Comparison of ENCODE assay signal across 13 cellular contexts in the genomic region with DNA sequence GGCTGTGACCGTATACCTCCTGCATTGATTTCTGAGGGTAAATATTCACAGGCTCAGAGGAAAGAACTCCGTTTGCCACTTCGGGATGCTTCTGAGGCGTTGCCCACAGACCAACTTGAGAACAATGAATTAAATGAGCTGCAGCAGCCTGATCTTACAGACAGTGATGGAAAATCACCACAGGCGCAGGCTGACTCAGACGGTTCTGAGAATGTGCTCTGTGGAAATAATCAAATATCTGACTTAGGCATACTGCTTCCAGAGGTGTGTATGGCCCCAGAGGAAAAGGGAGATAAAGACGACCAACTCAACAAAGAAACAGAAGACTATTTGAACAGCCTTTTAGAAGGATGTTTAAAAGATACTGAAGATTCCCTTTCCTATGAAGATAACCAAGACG.
A peak's percentile ranks its signal among the peaks of the same experiment; 100 is the strongest.
DNase-seq lines count a peak whose midpoint lies in the region; ATAC-seq and TF ChIP-seq lines count a peak whose summit lies in the region.
"Had no signal": no experiment of that assay in that cellular context is flagged by ENCODE, and none has a peak within 500 bp of the region (broad histone marks: within the 10 kb centered on the region; RNA-seq: fewer than 3 reads in every experiment).

No MANE protein-coding gene starts in this region.

- H3K4me3 ChIP-seq in SK-N-SH (ENCODE audit: low read depth in 2 of 2, low read length in 1 of 2) = no peak overlapping the region
- H3K4me3 ChIP-seq: thoracic aorta had no signal

- no peaks in the 10 kb centered on the region for H4K20me1 ChIP-seq in SK-N-SH (ENCODE audit: insufficient read depth)

- peaks cover 0 to 3% of the 10 kb centered on the region in 2 experiments; a peak in 1 of 4 replicates for H3K4me1 ChIP-seq in SK-N-SH (ENCODE audit: control insufficient read depth in 1 of 2, insufficient read depth in 2 of 2, low read depth in 1 of 2, low read length in 1 of 2)

- 91% methylated on average over 8 of the region's 8 CpGs for WGBS in SK-N-SH (ENCODE audit: low lambda C conversion rate)

- TF ChIP-seq CTCF in SK-N-SH (IDR thresholded peaks at IDR 0.05) = no peak

- ATAC-seq in SK-N-SH treated with all-trans-retinoic acid at 6 μM for 48 hours = peak; percentile 30

- H3K27ac ChIP-seq in SK-N-SH (ENCODE audit: low read depth in 2 of 2, low read length in 1 of 2) = 0 out of 4 replicates have a peak overlapping the region, but pooled peaks of 1 of the 2 experiments have one; percentile 6
- H3K27ac ChIP-seq in substantia nigra (ENCODE audit: low read depth, low read length, poor library complexity, severe bottlenecking) = peak overlapping the region; percentile 9
- H3K27ac ChIP-seq: 22Rv1, thoracic aorta had no signal

- peaks cover 4% of the 10 kb centered on the region for H3F3A ChIP-seq in SK-N-SH (replicated peaks; ENCODE audit: insufficient read depth)

- no peaks in the 10 kb centered on the region for H3K9me2 ChIP-seq in SK-N-SH

- DNase-seq in SK-N-SH (no peak), cerebellum (ENCODE audit: low spot score) (peak; percentile 10), inferior parietal cortex (ENCODE audit: extremely low spot score) (peak; percentile 46), substantia nigra (lab: John Stamatoyannopoulos, UW) (no peak), NCI-H226 (no peak), DMS 273 (lab: John Stamatoyannopoulos, UW; ENCODE audit: unreplicated experiment) (no peak)
- no peak for DNase-seq in activated T-cell treated with anti-CD3 and anti-CD28 coated beads, Interleukin-2, amount 50 U/mL, for 48 hours
- DNase-seq: DMS 273 treated with DMSO at 0.1 percent for 48 hours, GOT3, NCI-H1105 had no signal

- no peaks in the 10 kb centered on the region for H3K27me3 ChIP-seq in SK-N-SH (ENCODE audit: insufficient read depth)

- H2AFZ ChIP-seq in SK-N-SH (ENCODE audit: low read depth) = no peak overlapping the region

- CTCF ChIA-PET in SK-N-SH (lab: Yijun Ruan, JAX) = interaction anchor here (0.6 to 1.5 kb wide), 4 partner anchors 10 to 15 kb away, joined by 3 to 5 read pairs (median 4); no protein-coding TSS in a partner anchor

- POLR2A ChIA-PET in SK-N-SH (lab: Yijun Ruan, JAX) = no interaction called here

- H3K36me3 ChIP-seq in SK-N-SH (replicated peaks in 1 of 2; ENCODE audit: control insufficient read depth in 1 of 2, insufficient read depth in 2 of 2, low read length in 1 of 2) = peaks cover 59 to 71% of the 10 kb centered on the region in 2 experiments

- TF ChIP-seq EP300 in SK-N-SH (IDR thresholded peaks at IDR 0.05; ENCODE audit: borderline replicate concordance in 1 of 2, low read depth in 1 of 2, low read length in 1 of 2) = no peak

- H3K4me2 ChIP-seq in SK-N-SH = no peak overlapping the region

- H3K9ac ChIP-seq in SK-N-SH = no peak overlapping the region; the same call in 1 of the 2 replicates

- no peaks in the 10 kb centered on the region for H3K9me3 ChIP-seq in SK-N-SH
- H3K9me3 ChIP-seq: thoracic aorta had no signal

- peaks cover 32% of the 10 kb centered on the region for H3K79me2 ChIP-seq in SK-N-SH (ENCODE audit: insufficient read depth)

- TF ChIP-seq RAD21 in SK-N-SH (IDR thresholded peaks at IDR 0.05; ENCODE audit: low read length) = no peak

TF ChIP-seq in SK-N-SH treated with all-trans-retinoic acid at 6 μM for 48 hours, 23 proteins besides CTCF, POLR2A, EP300 and RAD21:
- no peak for TF ChIP-seq ZFP3 (CRISPR knock-in tag; IDR thresholded peaks at IDR 0.05)
- no peak for TF ChIP-seq TOX (CRISPR knock-in tag; IDR thresholded peaks at IDR 0.05; ENCODE audit: borderline replicate concordance)
- TF ChIP-seq ZNF70 (CRISPR knock-in tag; IDR thresholded peaks at IDR 0.05) = no peak
- no peak for TF ChIP-seq ESRRG (CRISPR knock-in tag; IDR thresholded peaks at IDR 0.05)
- no peak for TF ChIP-seq ISL1 (CRISPR knock-in tag; IDR thresholded peaks at IDR 0.05)
- TF ChIP-seq, protein P1, sequence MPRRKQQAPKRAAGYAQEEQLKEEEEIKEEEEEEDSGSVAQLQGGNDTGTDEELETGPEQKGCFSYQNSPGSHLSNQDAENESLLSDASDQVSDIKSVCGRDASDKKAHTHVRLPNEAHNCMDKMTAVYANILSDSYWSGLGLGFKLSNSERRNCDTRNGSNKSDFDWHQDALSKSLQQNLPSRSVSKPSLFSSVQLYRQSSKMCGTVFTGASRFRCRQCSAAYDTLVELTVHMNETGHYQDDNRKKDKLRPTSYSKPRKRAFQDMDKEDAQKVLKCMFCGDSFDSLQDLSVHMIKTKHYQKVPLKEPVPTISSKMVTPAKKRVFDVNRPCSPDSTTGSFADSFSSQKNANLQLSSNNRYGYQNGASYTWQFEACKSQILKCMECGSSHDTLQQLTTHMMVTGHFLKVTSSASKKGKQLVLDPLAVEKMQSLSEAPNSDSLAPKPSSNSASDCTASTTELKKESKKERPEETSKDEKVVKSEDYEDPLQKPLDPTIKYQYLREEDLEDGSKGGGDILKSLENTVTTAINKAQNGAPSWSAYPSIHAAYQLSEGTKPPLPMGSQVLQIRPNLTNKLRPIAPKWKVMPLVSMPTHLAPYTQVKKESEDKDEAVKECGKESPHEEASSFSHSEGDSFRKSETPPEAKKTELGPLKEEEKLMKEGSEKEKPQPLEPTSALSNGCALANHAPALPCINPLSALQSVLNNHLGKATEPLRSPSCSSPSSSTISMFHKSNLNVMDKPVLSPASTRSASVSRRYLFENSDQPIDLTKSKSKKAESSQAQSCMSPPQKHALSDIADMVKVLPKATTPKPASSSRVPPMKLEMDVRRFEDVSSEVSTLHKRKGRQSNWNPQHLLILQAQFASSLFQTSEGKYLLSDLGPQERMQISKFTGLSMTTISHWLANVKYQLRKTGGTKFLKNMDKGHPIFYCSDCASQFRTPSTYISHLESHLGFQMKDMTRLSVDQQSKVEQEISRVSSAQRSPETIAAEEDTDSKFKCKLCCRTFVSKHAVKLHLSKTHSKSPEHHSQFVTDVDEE (CRISPR knock-in tag; IDR thresholded peaks at IDR 0.05) = no peak
- TF ChIP-seq BACH2 (CRISPR knock-in tag; IDR thresholded peaks at IDR 0.05; ENCODE audit: borderline replicate concordance) = no peak
- no peak for TF ChIP-seq RARB (CRISPR knock-in tag; IDR thresholded peaks at IDR 0.05)
TF ChIP-seq in SK-N-SH treated with all-trans-retinoic acid at 6 μM for 48 hours: peak in this region for 0.

TF ChIP-seq in SK-N-SH, 30 proteins besides CTCF, POLR2A, EP300 and RAD21:
- TF ChIP-seq, protein P2, sequence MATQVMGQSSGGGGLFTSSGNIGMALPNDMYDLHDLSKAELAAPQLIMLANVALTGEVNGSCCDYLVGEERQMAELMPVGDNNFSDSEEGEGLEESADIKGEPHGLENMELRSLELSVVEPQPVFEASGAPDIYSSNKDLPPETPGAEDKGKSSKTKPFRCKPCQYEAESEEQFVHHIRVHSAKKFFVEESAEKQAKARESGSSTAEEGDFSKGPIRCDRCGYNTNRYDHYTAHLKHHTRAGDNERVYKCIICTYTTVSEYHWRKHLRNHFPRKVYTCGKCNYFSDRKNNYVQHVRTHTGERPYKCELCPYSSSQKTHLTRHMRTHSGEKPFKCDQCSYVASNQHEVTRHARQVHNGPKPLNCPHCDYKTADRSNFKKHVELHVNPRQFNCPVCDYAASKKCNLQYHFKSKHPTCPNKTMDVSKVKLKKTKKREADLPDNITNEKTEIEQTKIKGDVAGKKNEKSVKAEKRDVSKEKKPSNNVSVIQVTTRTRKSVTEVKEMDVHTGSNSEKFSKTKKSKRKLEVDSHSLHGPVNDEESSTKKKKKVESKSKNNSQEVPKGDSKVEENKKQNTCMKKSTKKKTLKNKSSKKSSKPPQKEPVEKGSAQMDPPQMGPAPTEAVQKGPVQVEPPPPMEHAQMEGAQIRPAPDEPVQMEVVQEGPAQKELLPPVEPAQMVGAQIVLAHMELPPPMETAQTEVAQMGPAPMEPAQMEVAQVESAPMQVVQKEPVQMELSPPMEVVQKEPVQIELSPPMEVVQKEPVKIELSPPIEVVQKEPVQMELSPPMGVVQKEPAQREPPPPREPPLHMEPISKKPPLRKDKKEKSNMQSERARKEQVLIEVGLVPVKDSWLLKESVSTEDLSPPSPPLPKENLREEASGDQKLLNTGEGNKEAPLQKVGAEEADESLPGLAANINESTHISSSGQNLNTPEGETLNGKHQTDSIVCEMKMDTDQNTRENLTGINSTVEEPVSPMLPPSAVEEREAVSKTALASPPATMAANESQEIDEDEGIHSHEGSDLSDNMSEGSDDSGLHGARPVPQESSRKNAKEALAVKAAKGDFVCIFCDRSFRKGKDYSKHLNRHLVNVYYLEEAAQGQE (IDR thresholded peaks at IDR 0.05; ENCODE audit: low read depth, low read length) = no peak
- TF ChIP-seq MXI1 (IDR thresholded peaks at IDR 0.05; ENCODE audit: low read depth, low read length) = no peak
- no peak for TF ChIP-seq TCF12 (IDR thresholded peaks at IDR 0.05)
- TF ChIP-seq, protein P3, sequence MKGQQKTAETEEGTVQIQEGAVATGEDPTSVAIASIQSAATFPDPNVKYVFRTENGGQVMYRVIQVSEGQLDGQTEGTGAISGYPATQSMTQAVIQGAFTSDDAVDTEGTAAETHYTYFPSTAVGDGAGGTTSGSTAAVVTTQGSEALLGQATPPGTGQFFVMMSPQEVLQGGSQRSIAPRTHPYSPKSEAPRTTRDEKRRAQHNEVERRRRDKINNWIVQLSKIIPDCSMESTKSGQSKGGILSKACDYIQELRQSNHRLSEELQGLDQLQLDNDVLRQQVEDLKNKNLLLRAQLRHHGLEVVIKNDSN (IDR thresholded peaks at IDR 0.05; ENCODE audit: borderline replicate concordance, low read depth) = no peak

Comparison
In these comparisons a context has a peak if more than half of its experiments do, and no peak if none do; other contexts are left out.
1. DNase-seq: peak in cerebellum (single experiment) and inferior parietal cortex (single experiment); none in SK-N-SH (single experiment), substantia nigra (0 of 49), activated T-cell treated with anti-CD3 and anti-CD28 coated beads, Interleukin-2, amount 50 U/mL, for 48 hours (0 of 2), NCI-H226 (single experiment) and DMS 273 (single experiment).